5 cellular contexts compared by ENCODE assay signal in genomic region chr12:58607805-58608204, GRCh38.
"Had no signal": no experiment of that assay in that cellular context is flagged by ENCODE, and none has a peak within 500 bp of the region (broad histone marks: within the 10 kb centered on the region; RNA-seq: fewer than 3 reads in every experiment).

No MANE protein-coding gene starts in this region.

- H3K27ac ChIP-seq: KMS-11 had no signal

- DNase-seq: H9, HCEC 1CT, KBM-7 had no signal

- ATAC-seq: GM23338 had no signal

- H3K4me3 ChIP-seq: GM23338 had no signal

- H3K9ac ChIP-seq: KMS-11 had no signal

- H3K4me2 ChIP-seq: GM23338, KMS-11 had no signal
